Comparison of ENCODE assay signal across 8 cellular contexts in genomic region chr2:109614715-109615636, GRCh38. TPM values are rescaled to one million over a fixed set of nuclear protein-coding genes. Genes with fewer than 3 reads are reported as not detected.
DNase-seq lines count a peak whose midpoint lies in the region; ATAC-seq and TF ChIP-seq lines count a peak whose summit lies in the region.

No MANE protein-coding gene starts in this region.

- H3K36me3 ChIP-seq in HEK293 (ENCODE audit: control insufficient read depth in 2 of 2, insufficient read depth in 1 of 2, low read length in 2 of 2) (no peaks in the 10 kb centered on the region; a peak in 1 of 3 replicates), mesodermal cell (ENCODE audit: control insufficient read depth, insufficient read depth, low read length) (peaks cover 3% of the 10 kb centered on the region)

- 1% methylated on average over 70 to 85 of the region's 90 CpGs for WGBS in mesodermal cell (ENCODE audit: insufficient coverage in 2 of 2), 2 experiments

- peak overlapping the region; percentile 95 for H3K27ac ChIP-seq in HEK293 (ENCODE audit: extremely low read depth, low read depth, low read length)
- H3K27ac ChIP-seq in mesodermal cell (ENCODE audit: low read depth, low read length, severe bottlenecking) = peak overlapping the region; percentile 79

- no peaks in the 10 kb centered on the region for H3K9me3 ChIP-seq in HEK293 (ENCODE audit: control insufficient read depth, insufficient read depth, low read depth, low read length)
- H3K9me3 ChIP-seq in mesodermal cell (ENCODE audit: control insufficient read depth, low read length) = no peaks in the 10 kb centered on the region

- ATAC-seq in GM18502 (IDR thresholded peaks at IDR 0.05; ENCODE audit: poor library complexity, unreplicated experiment) = no peak

- POLR2A ChIA-PET in HEK293 (lab: Yijun Ruan, JAX) = interaction anchor here (0.9 to 2.7 kb wide), 6 partner anchors 10 to 69 kb away, joined by 3 to 18 read pairs (median 5); no protein-coding TSS in a partner anchor

- in situ Hi-C loops in KBM-7 (cut with MboI; ENCODE audit: low pct_unique_long_range_greater_than_20kb, low sequenced_read_pairs) = no loop called here

- DNase-seq in AG10803 (ENCODE audit: low read depth) (no peak), dermis blood vessel endothelial cell (peak; percentile 36), CD1c-positive myeloid dendritic cell (ENCODE audit: extremely low spot score) (no peak), KBM-7 (no peak), KG1 (lab: John Stamatoyannopoulos, UW) (no peak)

- H3K4me1 ChIP-seq in HEK293 (ENCODE audit: control insufficient read depth, insufficient read depth, low read length) (peaks cover 7% of the 10 kb centered on the region), mesodermal cell (ENCODE audit: control insufficient read depth, insufficient read depth, low read length, poor library complexity, severe bottlenecking) (peaks cover 7% of the 10 kb centered on the region)

- H3K4me3 ChIP-seq in AG10803 (ENCODE audit: low read length) (peak overlapping the region; percentile 65), HEK293 (ENCODE audit: low read depth, low read length) (peak overlapping the region; percentile 62), mesodermal cell (ENCODE audit: extremely low read depth, insufficient read depth, low read length, poor library complexity, severe bottlenecking) (peak overlapping the region; percentile 79)

- CTCF ChIA-PET in HEK293 (lab: Yijun Ruan, JAX) = interaction anchor here (0.9 to 1.3 kb wide), 2 partner anchors 81 to 121 kb away, joined by 4 read pairs; no protein-coding TSS in a partner anchor

- TF ChIP-seq CTCF in AG10803 (conservative IDR thresholded peaks at IDR 0.05; ENCODE audit: low read length) (no peak), HEK293 (tag by site-specific recombination; IDR thresholded peaks at IDR 0.05) (no peak)

TF ChIP-seq in HEK293, 187 proteins besides CTCF, POLR2A, EP300 and RAD21:
- TF ChIP-seq ZNF341 (tag by site-specific recombination; IDR thresholded peaks at IDR 0.05; ENCODE audit: low read depth) (0 out of 2 replicates have a peak, but pooled peaks have one; percentile 13), ZNF311 (tag by site-specific recombination; IDR thresholded peaks at IDR 0.05; ENCODE audit: borderline replicate concordance) (no peak), GLIS2 (tag by site-specific recombination; IDR thresholded peaks at IDR 0.05) (peak; percentile 56; the same call in 1 of the 2 replicates), OVOL3 (tag by site-specific recombination; IDR thresholded peaks at IDR 0.05) (no peak), ZBTB26 (tag by site-specific recombination; optimal IDR thresholded peaks at IDR 0.05) (peak; percentile 37), PBX3 (CRISPR knock-in tag; IDR thresholded peaks at IDR 0.05) (peak; percentile 61; the same call in 1 of the 2 replicates), ZFHX2 (tag by site-specific recombination; conservative IDR thresholded peaks at IDR 0.05) (peak; percentile 79), EGR2 (tag by site-specific recombination; IDR thresholded peaks at IDR 0.05; ENCODE audit: low read depth) (peak; percentile 44; the same call in 1 of the 2 replicates), ZNF398 (tag by site-specific recombination; IDR thresholded peaks at IDR 0.05) (no peak), ZNF169 (tag by site-specific recombination; IDR thresholded peaks at IDR 0.05) (no peak), PATZ1 (tag by site-specific recombination; IDR thresholded peaks at IDR 0.05) (0 out of 2 replicates have a peak, but pooled peaks have one; percentile 25), ZNF335 (tag by site-specific recombination; conservative IDR thresholded peaks at IDR 0.05) (peak; percentile 48; the same call in 1 of the 2 replicates), ZBTB49 (tag by site-specific recombination; IDR thresholded peaks at IDR 0.05; ENCODE audit: low read depth) (no peak), ZNF2 (tag by site-specific recombination; IDR thresholded peaks at IDR 0.05) (peak; percentile 36; the same call in 1 of the 2 replicates)

RNA-seq across cellular contexts. Expression of gene SOWAHC, which starts 0.8 kb away (rescaled TPM):
- 11.1 and 14.3 TPM in 2 replicates for total RNA-seq in dermis blood vessel endothelial cell
- 10.7 TPM for polyA plus RNA-seq in mesodermal cell (2013, experiment 1 of 2)
- polyA plus RNA-seq in mesodermal cell (2013, experiment 2 of 2) = 11.1 TPM

RNA-seq across cellular contexts. Expression of gene SEPTIN10, which starts 1.2 kb away (rescaled TPM):
- 149 and 179 TPM in 2 replicates for total RNA-seq in dermis blood vessel endothelial cell
- polyA plus RNA-seq in mesodermal cell (2013, experiment 1 of 2) = 121 TPM
- polyA plus RNA-seq in mesodermal cell (2013, experiment 2 of 2) = 140 TPM
